ENCODE assay signal across 22 cellular contexts in genomic region chr16:69822174-69822935, GRCh38.
A peak's percentile ranks its signal among the peaks of the same experiment; 100 is the strongest.
DNase-seq lines count a peak whose midpoint lies in the region; ATAC-seq, FAIRE-seq and TF ChIP-seq lines count a peak whose summit lies in the region.
"Had no signal": no experiment of that assay in that cellular context is flagged by ENCODE, and none has a peak within 500 bp of the region (broad histone marks: within the 10 kb centered on the region; RNA-seq: fewer than 3 reads in every experiment).

No MANE protein-coding gene starts in this region.

- H3K36me3 ChIP-seq in pancreas, result no peaks in the 10 kb centered on the region
- H3K36me3 ChIP-seq: MG63 had no signal

- no peak for DNase-seq in A549 (ENCODE audit: low read depth in 1 of 2, low spot score in 1 of 2)
- peak; percentile 30 for DNase-seq in HuH-7.5 (ENCODE audit: low spot score)
- DNase-seq in glutamatergic neuron, result no peak
- peak in 1 of 6 donors; percentile 22 for DNase-seq in pancreas
- no peak for DNase-seq in NCI-H524 treated with DMSO at 0.1 percent for 48 hours (lab: John Stamatoyannopoulos, UW)
- no peak for DNase-seq in NCI-H128 (lab: John Stamatoyannopoulos, UW; ENCODE audit: unreplicated experiment)
- no peak for DNase-seq in activated effector memory CD4-positive, alpha-beta T cell treated with anti-CD3 and anti-CD28 coated beads, Interleukin-2, amount 50 U/mL, for 16 hours
- DNase-seq: activated CD4-positive, alpha-beta T cell treated with anti-CD3 and anti-CD28 coated beads for 48 hours; activated CD8-positive, alpha-beta memory T cell treated with anti-CD3 and anti-CD28 coated beads, Interleukin-2, amount 10 ng/mL, durations not matched to agents 7 days and 5 days; amniotic stem cell; CD8-positive, alpha-beta memory T cell; effector memory CD4-positive, alpha-beta T cell; HFFc6; IMR-90; MG63; NCI-H1436 treated with DMSO at 0.1 percent for 48 hours; SHP77 treated with DMSO at 0.1 percent for 48 hours; stimulated activated CD4-positive, alpha-beta T cell treated with anti-CD3 and anti-CD28 coated beads, Interleukin-15, amount 100 ng/mL, for 24 hours had no signal

- H3K4me2 ChIP-seq in A549, result no peak overlapping the region

- TF ChIP-seq CTCF in A549 (IDR thresholded peaks at IDR 0.05) (no peak), glutamatergic neuron (IDR thresholded peaks at IDR 0.05; ENCODE audit: partially characterized antibody, unreplicated experiment) (no peak), pancreas (IDR thresholded peaks at IDR 0.05) (no peak)

- H3K4me3 ChIP-seq in A549 (no peak overlapping the region), pancreas (no peak overlapping the region)
- H3K4me3 ChIP-seq: GM12878, MG63 had no signal

- peaks cover 4% of the 10 kb centered on the region for H3K36me3 Mint-ChIP-seq in glutamatergic neuron (ENCODE audit: unreplicated experiment)

- no peak overlapping the region for H3K27ac ChIP-seq in A549
- peak overlapping the region in 3 of 4 donors; percentile 59 to 92 (median 90) for H3K27ac ChIP-seq in pancreas
- H3K27ac ChIP-seq: neutrophil had no signal

- WGBS in A549 (ENCODE audit: missing lambda C conversion rate), result 78% methylated on average over 11 of the region's 11 CpGs
- 78 to 79% methylated on average over 11 of the region's 11 CpGs for WGBS in pancreas, 2 donors

- H3K27ac Mint-ChIP-seq in glutamatergic neuron (ENCODE audit: unreplicated experiment), result peak overlapping the region; percentile 13
- H3K27ac Mint-ChIP-seq: activated CD8-positive, alpha-beta memory T cell treated with anti-CD3 and anti-CD28 coated beads, Interleukin-2, amount 10 ng/mL, durations not matched to agents 7 days and 5 days; HFFc6 had no signal

- no peak for ATAC-seq in A549
- ATAC-seq in pancreas, result no peak
- ATAC-seq in HG03469 (IDR thresholded peaks at IDR 0.05; ENCODE audit: unreplicated experiment), result no peak
- ATAC-seq: activated CD8-positive, alpha-beta memory T cell treated with anti-CD3 and anti-CD28 coated beads, Interleukin-2, amount 10 ng/mL, durations not matched to agents 7 days and 5 days; GM12878 had no signal

- peaks cover 10% of the 10 kb centered on the region for H3K27me3 Mint-ChIP-seq in glutamatergic neuron (ENCODE audit: unreplicated experiment)
- H3K27me3 Mint-ChIP-seq: activated CD8-positive, alpha-beta memory T cell treated with anti-CD3 and anti-CD28 coated beads, Interleukin-2, amount 10 ng/mL, durations not matched to agents 7 days and 5 days; CD8-positive, alpha-beta memory T cell had no signal

- POLR2A ChIA-PET in A549 (lab: Yijun Ruan, JAX), result no interaction called here

- FAIRE-seq in A549 (lab: Jason Lieb, UNC), result no peak
- no peak for FAIRE-seq in pancreas (lab: Jason Lieb, UNC)
- FAIRE-seq: GM12878, TTC549 had no signal

- no peaks in the 10 kb centered on the region for H3K9me3 ChIP-seq in A549
- H3K9me3 ChIP-seq in pancreas, result no peaks in the 10 kb centered on the region
- H3K9me3 ChIP-seq: MG63, neutrophil had no signal

- no peaks in the 10 kb centered on the region for H3K27me3 ChIP-seq in pancreas
- H3K27me3 ChIP-seq: MG63, neutrophil had no signal

- intact Hi-C loops in pancreas (cut with DNase I), result no loop called here

- TF ChIP-seq RAD21 in A549 (conservative IDR thresholded peaks at IDR 0.05 in 1 of 2, IDR thresholded peaks at IDR 0.05 in 1 of 2), result no peak

- H3K4me1 ChIP-seq in A549, result peaks cover 15% of the 10 kb centered on the region; the same call in 2 of the 3 replicates
- peaks cover 17 to 46% (median 29%) of the 10 kb centered on the region in 3 donors for H3K4me1 ChIP-seq in pancreas

- no peak overlapping the region for H3K4me3 Mint-ChIP-seq in glutamatergic neuron (ENCODE audit: unreplicated experiment)
- H3K4me3 Mint-ChIP-seq: activated CD8-positive, alpha-beta memory T cell treated with anti-CD3 and anti-CD28 coated beads, Interleukin-2, amount 10 ng/mL, durations not matched to agents 7 days and 5 days; CD8-positive, alpha-beta memory T cell; HFFc6 had no signal

- CTCF ChIA-PET in A549 (lab: Yijun Ruan, JAX), result interaction anchor here (0.7 to 1.9 kb wide), 3 partner anchors 26 to 51 kb away, joined by 3 to 6 read pairs (median 3); no protein-coding TSS in a partner anchor

- H3K4me1 Mint-ChIP-seq in glutamatergic neuron (ENCODE audit: low read depth, unreplicated experiment), result peaks cover 34% of the 10 kb centered on the region

- peaks cover 17% of the 10 kb centered on the region for H3K9me3 Mint-ChIP-seq in glutamatergic neuron (ENCODE audit: unreplicated experiment)
- H3K9me3 Mint-ChIP-seq: HFFc6 had no signal

- no peak for TF ChIP-seq POLR2A in A549 (IDR thresholded peaks at IDR 0.05; ENCODE audit: low read length)

- TF ChIP-seq EP300 in A549 (IDR thresholded peaks at IDR 0.05), result no peak

TF ChIP-seq in A549, 52 proteins besides CTCF, POLR2A, EP300 and RAD21:
- peak; percentile 81 for TF ChIP-seq ZFP36 (IDR thresholded peaks at IDR 0.05; ENCODE audit: borderline replicate concordance, partially characterized antibody)
- no peak for TF ChIP-seq FOSB (CRISPR knock-in tag; IDR thresholded peaks at IDR 0.05)
- TF ChIP-seq TP53 (CRISPR knock-in tag; IDR thresholded peaks at IDR 0.05), result no peak

Comparison
In these comparisons a context has a peak if more than half of its experiments do, and no peak if none do; other contexts are left out.
1. H3K27ac ChIP-seq: peak in pancreas (3 of 4); none in A549 (0 of 2).